In genomic region chr17:65055280-65055707, GRCh38 we compare ENCODE assay signal across 8 cellular contexts.
A peak's percentile ranks its signal among the peaks of the same experiment; 100 is the strongest.
DNase-seq lines count a peak whose midpoint lies in the region; ATAC-seq and TF ChIP-seq lines count a peak whose summit lies in the region.

No MANE protein-coding gene starts in this region.

- H3K27ac ChIP-seq in skin epidermis = peak overlapping the region; percentile 83 to 99 (median 99)

- H3K4me3 ChIP-seq in WI38 (ENCODE audit: low read depth, low read length) (peak overlapping the region; percentile 92), skin epidermis (peak overlapping the region; percentile 72 to 96 (median 91))

- peak; percentile 14 for DNase-seq in germinal center (ENCODE audit: low spot score)
- no peak for DNase-seq in NCI-H187 treated with DMSO at 0.1 percent for 48 hours (lab: John Stamatoyannopoulos, UW)
- DNase-seq in NCI-H2029 (lab: John Stamatoyannopoulos, UW) = no peak

- no peak for TF ChIP-seq CTCF in WI38 (IDR thresholded peaks at IDR 0.05; ENCODE audit: low read depth, low read length)

- ATAC-seq in GM18502 (IDR thresholded peaks at IDR 0.05; ENCODE audit: poor library complexity, unreplicated experiment) (peak; percentile 3), HG02759 (IDR thresholded peaks at IDR 0.05; ENCODE audit: unreplicated experiment) (peak; percentile 1), GM18861 (IDR thresholded peaks at IDR 0.05; ENCODE audit: unreplicated experiment) (no peak)
